7 cellular contexts compared by ENCODE assay signal in genomic region chr10:46840393-46841050, GRCh38.
DNase-seq lines count a peak whose midpoint lies in the region; ATAC-seq and TF ChIP-seq lines count a peak whose summit lies in the region.
"Not testable (repeated sequence)": the region's sequence is repeated elsewhere in the genome, so short reads cannot be mapped to it uniquely, and the experiment has no call there.

No MANE protein-coding gene starts in this region.

- not testable (repeated sequence) for H3K4me3 ChIP-seq in upper lobe of left lung

- TF ChIP-seq CTCF in upper lobe of left lung (IDR thresholded peaks at IDR 0.05) = not testable (repeated sequence)

- H3K9me3 ChIP-seq in upper lobe of left lung = not testable (repeated sequence)

- H3K4me1 ChIP-seq in upper lobe of left lung = not testable (repeated sequence)

- 60 to 93% methylated on average over 1 to 5 of the region's 11 CpGs for WGBS in upper lobe of left lung, 2 donors

- ATAC-seq in SK-N-SH treated with all-trans-retinoic acid at 6 μM for 48 hours = peak; percentile 41
- ATAC-seq in esophagus mucosa = peak; percentile 25
- peak; percentile 48 for ATAC-seq in left lobe of liver
- ATAC-seq in stimulated activated effector memory CD8-positive, alpha-beta T cell treated with anti-CD3 and anti-CD28 coated beads, Interleukin-12 subunit alpha, Interleukin-12 subunit beta, amount 100 ng/mL, for 72 hours = peak; percentile 26
- ATAC-seq in upper lobe of left lung (ENCODE audit: low FRiP score in 2 of 2) = peak; percentile 44 to 55

- peak; percentile 0 for DNase-seq in ELF-1 (ENCODE audit: low read depth, low spot score)
- DNase-seq in cardiac septum (ENCODE audit: low spot score) = peak; percentile 70
- not testable (repeated sequence) for DNase-seq in left lobe of liver (ENCODE audit: low spot score); stimulated activated effector memory CD8-positive, alpha-beta T cell treated with anti-CD3 and anti-CD28 coated beads, Interleukin-12 subunit alpha, Interleukin-12 subunit beta, amount 100 ng/mL, for 72 hours (ENCODE audit: low spot score in 2 of 2)
- peak in 1 of 2 donors; percentile 13 for DNase-seq in upper lobe of left lung

- not testable (repeated sequence) for H3K4me1 Mint-ChIP-seq in stimulated activated effector memory CD8-positive, alpha-beta T cell treated with anti-CD3 and anti-CD28 coated beads, Interleukin-12 subunit alpha, Interleukin-12 subunit beta, amount 100 ng/mL, for 72 hours

- not testable (repeated sequence) for H3K9me3 Mint-ChIP-seq in stimulated activated effector memory CD8-positive, alpha-beta T cell treated with anti-CD3 and anti-CD28 coated beads, Interleukin-12 subunit alpha, Interleukin-12 subunit beta, amount 100 ng/mL, for 72 hours

- H3K27ac ChIP-seq in upper lobe of left lung = not testable (repeated sequence)

- not testable (repeated sequence) for H3K36me3 ChIP-seq in upper lobe of left lung

- H3K27ac Mint-ChIP-seq in stimulated activated effector memory CD8-positive, alpha-beta T cell treated with anti-CD3 and anti-CD28 coated beads, Interleukin-12 subunit alpha, Interleukin-12 subunit beta, amount 100 ng/mL, for 72 hours = not testable (repeated sequence)

- intact Hi-C loops in cardiac septum (cut with DNase I) = not testable (repeated sequence)

- TF ChIP-seq POLR2A in upper lobe of left lung (IDR thresholded peaks at IDR 0.05) = not testable (repeated sequence)

- TF ChIP-seq EP300 in upper lobe of left lung (IDR thresholded peaks at IDR 0.05) = not testable (repeated sequence)

- H3K4me3 Mint-ChIP-seq in stimulated activated effector memory CD8-positive, alpha-beta T cell treated with anti-CD3 and anti-CD28 coated beads, Interleukin-12 subunit alpha, Interleukin-12 subunit beta, amount 100 ng/mL, for 72 hours = not testable (repeated sequence)

- H3K36me3 Mint-ChIP-seq in stimulated activated effector memory CD8-positive, alpha-beta T cell treated with anti-CD3 and anti-CD28 coated beads, Interleukin-12 subunit alpha, Interleukin-12 subunit beta, amount 100 ng/mL, for 72 hours = not testable (repeated sequence)

- H3K27me3 ChIP-seq in upper lobe of left lung = not testable (repeated sequence)
